18 cellular contexts compared by ENCODE assay signal in the genomic region with DNA sequence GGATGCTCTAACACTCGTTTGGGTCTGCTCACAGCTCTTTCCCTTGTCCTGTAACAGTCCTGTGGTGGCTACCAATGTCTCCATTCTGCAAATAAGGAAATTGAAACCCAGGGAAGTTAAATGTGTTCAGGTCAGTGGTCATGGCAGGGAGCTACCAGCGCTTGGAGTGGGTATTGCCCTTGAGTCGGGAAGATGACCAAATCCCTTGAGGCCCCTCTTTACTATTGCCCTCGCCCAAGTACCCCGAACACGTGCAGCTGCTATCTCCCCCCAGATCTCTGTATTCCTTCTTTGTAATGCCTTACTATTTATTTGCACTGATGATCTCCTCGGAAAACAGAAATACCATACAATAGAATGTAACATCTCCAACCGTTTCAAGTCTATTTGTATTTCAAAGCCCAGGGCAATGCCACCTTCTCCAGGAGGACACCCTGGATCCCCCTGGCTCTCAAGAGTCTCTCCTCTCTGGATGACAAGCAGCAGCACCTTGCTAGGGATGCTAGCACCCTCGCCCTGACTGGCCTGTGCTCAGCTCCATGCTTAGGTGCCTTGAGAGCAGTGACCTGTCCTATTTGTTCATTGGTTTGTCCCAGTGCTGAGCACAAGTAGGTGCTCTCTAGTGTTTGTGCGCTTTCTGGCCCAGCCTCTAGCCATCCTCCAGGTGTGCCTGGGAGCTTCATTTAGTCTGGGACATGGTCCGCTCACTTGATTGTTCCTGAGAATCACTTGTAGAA. TPM values are rescaled to one million over a fixed set of nuclear protein-coding genes. Genes with fewer than 3 reads are reported as not detected.
DNase-seq lines count a peak whose midpoint lies in the region; ATAC-seq and TF ChIP-seq lines count a peak whose summit lies in the region.
"Had no signal": no experiment of that assay in that cellular context is flagged by ENCODE, and none has a peak within 500 bp of the region (broad histone marks: within the 10 kb centered on the region; RNA-seq: fewer than 3 reads in every experiment).

No MANE protein-coding gene starts in this region.

- H3K27me3 ChIP-seq in heart right ventricle: peaks cover 0 to 26% (median 0%) of the 10 kb centered on the region in 7 donors
- H3K27me3 ChIP-seq in subcutaneous abdominal adipose tissue (ENCODE audit: control insufficient read depth in 5 of 5, insufficient read depth in 4 of 5, low read length in 5 of 5): peaks cover 7 to 27% (median 18%) of the 10 kb centered on the region in 5 donors

- H3K4me3 Mint-ChIP-seq in glutamatergic neuron (ENCODE audit: unreplicated experiment): no peak overlapping the region
- peak overlapping the region in 2 of 3 experiments; percentile 29 to 63 for H3K4me3 Mint-ChIP-seq in nephron
- no peak overlapping the region for H3K4me3 Mint-ChIP-seq in activated CD4-positive, alpha-beta T cell treated with anti-CD3 and anti-CD28 coated beads for 36 hours

- 68 to 77% methylated on average over 11 of the region's 11 CpGs for WGBS in heart right ventricle, 2 donors

- H3K36me3 ChIP-seq in heart right ventricle: peaks cover 0 to 14% (median 0%) of the 10 kb centered on the region in 9 donors
- H3K36me3 ChIP-seq in subcutaneous abdominal adipose tissue (ENCODE audit: control insufficient read depth in 5 of 5, insufficient read depth in 5 of 5, low read length in 5 of 5): no peaks in the 10 kb centered on the region

- no peaks in the 10 kb centered on the region for H3K9me3 ChIP-seq in heart right ventricle
- no peaks in the 10 kb centered on the region for H3K9me3 ChIP-seq in subcutaneous abdominal adipose tissue (ENCODE audit: control insufficient read depth in 5 of 5, low read length in 5 of 5)

- H3K9me3 Mint-ChIP-seq in glutamatergic neuron (ENCODE audit: unreplicated experiment) (peaks cover under 1% of the 10 kb centered on the region), nephron (no peaks in the 10 kb centered on the region)
- H3K9me3 Mint-ChIP-seq in activated CD4-positive, alpha-beta T cell treated with anti-CD3 and anti-CD28 coated beads for 36 hours (ENCODE audit: low read depth): no peaks in the 10 kb centered on the region
- H3K9me3 Mint-ChIP-seq: CD4-positive, alpha-beta memory T cell had no signal

- H3K4me1 Mint-ChIP-seq in glutamatergic neuron (ENCODE audit: low read depth, unreplicated experiment) (peaks cover 15% of the 10 kb centered on the region), nephron (peaks cover 42% of the 10 kb centered on the region)
- peaks cover 6% of the 10 kb centered on the region for H3K4me1 Mint-ChIP-seq in activated CD4-positive, alpha-beta T cell treated with anti-CD3 and anti-CD28 coated beads for 36 hours

- DNase-seq in heart right ventricle (no peak), Right ventricle myocardium inferior (ENCODE audit: missing footprints) (no peak), glutamatergic neuron (no peak), epidermal melanocyte (ENCODE audit: insufficient read length, low spot score) (no peak)
- DNase-seq in activated CD4-positive, alpha-beta T cell treated with anti-CD3 and anti-CD28 coated beads for 36 hours: no peak
- DNase-seq: CD4-positive, alpha-beta memory T cell; DND-41; GOT3; Karpas-422; MM.1S; NCI-H1092 treated with DMSO at 0.1 percent for 48 hours; NCI-H2081 treated with DMSO at 0.1 percent for 48 hours; NCI-H510A; NCI-H82; PC-9 had no signal

- H3K9ac ChIP-seq in subcutaneous abdominal adipose tissue (ENCODE audit: low read length in 5 of 5): no peak overlapping the region

- peak overlapping the region in 9 of 10 donors; percentile 65 to 92 (median 85) for H3K27ac ChIP-seq in heart right ventricle
- H3K27ac ChIP-seq in subcutaneous abdominal adipose tissue (ENCODE audit: low read depth, low read length): no peak overlapping the region
- H3K27ac ChIP-seq: PC-9 had no signal

- POLR2A ChIA-PET in activated CD4-positive, alpha-beta T cell treated with anti-CD3 and anti-CD28 coated beads for 36 hours (lab: Charles Lee): no interaction called here

- H3K27me3 Mint-ChIP-seq in glutamatergic neuron (ENCODE audit: unreplicated experiment): peaks cover 8% of the 10 kb centered on the region
- H3K27me3 Mint-ChIP-seq in nephron (ENCODE audit: low read depth): peaks cover 41% of the 10 kb centered on the region
- H3K27me3 Mint-ChIP-seq in activated CD4-positive, alpha-beta T cell treated with anti-CD3 and anti-CD28 coated beads for 36 hours: peaks cover 29% of the 10 kb centered on the region

- ATAC-seq in heart right ventricle (no peak), Right ventricle myocardium inferior (no peak), HG02938 (IDR thresholded peaks at IDR 0.05; ENCODE audit: unreplicated experiment) (no peak)
- no peak for ATAC-seq in activated CD4-positive, alpha-beta T cell treated with anti-CD3 and anti-CD28 coated beads for 36 hours

- TF ChIP-seq CTCF in heart right ventricle (IDR thresholded peaks at IDR 0.05) (no peak), glutamatergic neuron (IDR thresholded peaks at IDR 0.05; ENCODE audit: partially characterized antibody, unreplicated experiment) (no peak), nephron (IDR thresholded peaks at IDR 0.05; ENCODE audit: unreplicated experiment in 3 of 3) (no peak)

- H3K4me1 ChIP-seq in heart right ventricle (peaks cover 17 to 73% (median 46%) of the 10 kb centered on the region in 9 donors), subcutaneous abdominal adipose tissue (ENCODE audit: control insufficient read depth in 5 of 5, insufficient read depth in 5 of 5, low read length in 5 of 5) (peaks cover 3 to 51% (median 22%) of the 10 kb centered on the region in 5 donors)

- H3K4me3 ChIP-seq in heart right ventricle (peak overlapping the region in 5 of 10 donors; percentile 75 to 90 (median 85)), subcutaneous abdominal adipose tissue (ENCODE audit: low read depth in 1 of 5, low read length in 5 of 5) (peak overlapping the region in 4 of 5 donors; percentile 30 to 86 (median 44))
- H3K4me3 ChIP-seq: PC-9 had no signal

- H3K36me3 Mint-ChIP-seq in glutamatergic neuron (ENCODE audit: unreplicated experiment): no peaks in the 10 kb centered on the region
- H3K36me3 Mint-ChIP-seq in nephron (ENCODE audit: low read depth): no peaks in the 10 kb centered on the region
- H3K36me3 Mint-ChIP-seq in activated CD4-positive, alpha-beta T cell treated with anti-CD3 and anti-CD28 coated beads for 36 hours (ENCODE audit: low read depth): no peaks in the 10 kb centered on the region
- H3K36me3 Mint-ChIP-seq: CD4-positive, alpha-beta memory T cell had no signal

- CTCF ChIA-PET in activated CD4-positive, alpha-beta T cell treated with anti-CD3 and anti-CD28 coated beads for 36 hours (lab: Charles Lee): interaction anchor here (0.5 to 1.2 kb wide), 4 partner anchors 11 to 102 kb away, joined by 3 to 6 read pairs (median 3); no protein-coding TSS in a partner anchor

- intact Hi-C loops in heart right ventricle (cut with DNase I) (loop anchor here in 3 of 10 donors (2.0 to 5.0 kb wide), 2 partner anchors 34 kb away; no protein-coding TSS in a partner anchor), Right ventricle myocardium inferior (cut with DNase I) (no loop called here)
- intact Hi-C loops in activated CD4-positive, alpha-beta T cell treated with anti-CD3 and anti-CD28 coated beads for 36 hours (cut with DNase I, micrococcal nuclease): no loop called here

- H3K27ac Mint-ChIP-seq in glutamatergic neuron (ENCODE audit: unreplicated experiment) (peak overlapping the region; percentile 28), nephron (no peak overlapping the region)
- H3K27ac Mint-ChIP-seq in activated CD4-positive, alpha-beta T cell treated with anti-CD3 and anti-CD28 coated beads for 36 hours: no peak overlapping the region
- H3K27ac Mint-ChIP-seq: CD4-positive, alpha-beta memory T cell had no signal

RNA-seq across cellular contexts. Expression of a gene that starts 15.1 kb away (rescaled TPM):
- total RNA-seq in heart right ventricle (100 to 1,000 TPM in 1 of 10 donors, 10 to 100 TPM in 9; 48.3 to 100 (median 71.9) TPM), Right ventricle myocardium inferior (57.8 TPM), glutamatergic neuron (ENCODE audit: unreplicated experiment) (11.1 TPM)
- polyA plus RNA-seq in heart right ventricle: 10 to 100 TPM; 20.6 to 29.8 TPM
- under 1 TPM in 1 of 2 experiments, not detected in 1; 0.02 TPM for total RNA-seq in activated CD4-positive, alpha-beta T cell treated with anti-CD3 and anti-CD28 coated beads for 36 hours
- polyA plus RNA-seq: CD4-positive, alpha-beta memory T cell had no signal

Comparison
In these comparisons a context has a peak if more than half of its experiments do, and no peak if none do; other contexts are left out.
1. H3K4me3 Mint-ChIP-seq: peak in nephron (2 of 3); none in glutamatergic neuron (single experiment) and activated CD4-positive, alpha-beta T cell treated with anti-CD3 and anti-CD28 coated beads for 36 hours (single experiment).
2. RNA of a gene that starts 15.1 kb away (total RNA-seq): 48.3 to 100 TPM in heart right ventricle, 57.8 TPM in Right ventricle myocardium inferior (single experiment) and 11.1 TPM in glutamatergic neuron (single experiment); 0.02 TPM in activated CD4-positive, alpha-beta T cell treated with anti-CD3 and anti-CD28 coated beads for 36 hours; every median in the first group is over 10 times any median in the second.